Comparison of ENCODE assay signal across 8 cellular contexts in genomic region chr1:119367332-119368124, GRCh38. TPM values are rescaled to one million over a fixed set of nuclear protein-coding genes. Genes with fewer than 3 reads are reported as not detected.
DNase-seq lines count a peak whose midpoint lies in the region; ATAC-seq and TF ChIP-seq lines count a peak whose summit lies in the region.

No MANE protein-coding gene starts in this region.

- H3K27me3 ChIP-seq in colonic mucosa: no peaks in the 10 kb centered on the region

- no peak overlapping the region for H3K9ac ChIP-seq in colonic mucosa (ENCODE audit: low read depth in 2 of 2, low read length in 2 of 2)

- peak; percentile 26 for ATAC-seq in activated CD4-positive, alpha-beta T cell treated with anti-CD3 and anti-CD28 coated beads for 36 hours
- ATAC-seq in mucosa of descending colon (peak; percentile 54), HG02610 (IDR thresholded peaks at IDR 0.05; ENCODE audit: unreplicated experiment) (no peak), GM18519 (IDR thresholded peaks at IDR 0.05; ENCODE audit: low FRiP score, unreplicated experiment) (no peak)

- H3K4me1 Mint-ChIP-seq in activated CD4-positive, alpha-beta T cell treated with anti-CD3 and anti-CD28 coated beads for 36 hours: no peaks in the 10 kb centered on the region
- no peaks in the 10 kb centered on the region for H3K4me1 Mint-ChIP-seq in activated CD4-positive, alpha-beta T cell treated with anti-CD3 and anti-CD28 coated beads, Interleukin-2, amount 10 ng/mL, durations not matched to agents 24 days and 14 days

- H3K9me3 ChIP-seq in colonic mucosa (no peaks in the 10 kb centered on the region), mucosa of descending colon (no peaks in the 10 kb centered on the region)

- H3K27me3 Mint-ChIP-seq in activated CD4-positive, alpha-beta T cell treated with anti-CD3 and anti-CD28 coated beads for 36 hours: peaks cover 10% of the 10 kb centered on the region
- H3K27me3 Mint-ChIP-seq in activated CD4-positive, alpha-beta T cell treated with anti-CD3 and anti-CD28 coated beads, Interleukin-2, amount 10 ng/mL, durations not matched to agents 24 days and 14 days: peaks cover 10% of the 10 kb centered on the region

- no peak for DNase-seq in activated CD4-positive, alpha-beta T cell treated with anti-CD3 and anti-CD28 coated beads for 36 hours
- DNase-seq in activated CD4-positive, alpha-beta T cell treated with anti-CD3 and anti-CD28 coated beads, Interleukin-2, amount 10 ng/mL, durations not matched to agents 24 days and 14 days: no peak
- peak; percentile 39 for DNase-seq in NCI-H2227 (lab: John Stamatoyannopoulos, UW; ENCODE audit: unreplicated experiment)
- DNase-seq in colonic mucosa: no peak
- DNase-seq in mucosa of descending colon: no peak
- no peak for DNase-seq in activated CD8-positive, alpha-beta memory T cell treated with anti-CD3 and anti-CD28 coated beads, Interleukin-2, amount 50 U/mL, for 4 hours

- POLR2A ChIA-PET in activated CD4-positive, alpha-beta T cell treated with anti-CD3 and anti-CD28 coated beads for 36 hours (lab: Charles Lee): no interaction called here

- H3K4me3 ChIP-seq in colonic mucosa: no peak overlapping the region
- H3K4me3 ChIP-seq in mucosa of descending colon: no peak overlapping the region

- H3K27ac Mint-ChIP-seq in activated CD4-positive, alpha-beta T cell treated with anti-CD3 and anti-CD28 coated beads for 36 hours: no peak overlapping the region
- no peak overlapping the region for H3K27ac Mint-ChIP-seq in activated CD4-positive, alpha-beta T cell treated with anti-CD3 and anti-CD28 coated beads, Interleukin-2, amount 10 ng/mL, durations not matched to agents 24 days and 14 days

- intact Hi-C loops in activated CD4-positive, alpha-beta T cell treated with anti-CD3 and anti-CD28 coated beads for 36 hours (cut with DNase I, micrococcal nuclease): loop anchor here (1.0 kb wide), 1 partner anchor 81 kb away; no protein-coding TSS in a partner anchor
- intact Hi-C loops in activated CD4-positive, alpha-beta T cell treated with anti-CD3 and anti-CD28 coated beads, Interleukin-2, amount 10 ng/mL, durations not matched to agents 24 days and 14 days (cut with micrococcal nuclease): loop anchor here (5.0 kb wide), 1 partner anchor 80 kb away; no protein-coding TSS in a partner anchor
- intact Hi-C loops in colonic mucosa (cut with DNase I): loop anchor here (2.0 to 10.0 kb wide), 2 partner anchors 81 to 1213 kb away; no protein-coding TSS in a partner anchor
- intact Hi-C loops in mucosa of descending colon (cut with DNase I, micrococcal nuclease): loop anchor here (5.0 to 10.0 kb wide), 3 partner anchors 80 to 1213 kb away; no protein-coding TSS in a partner anchor

- no peaks in the 10 kb centered on the region for H3K36me3 ChIP-seq in colonic mucosa
- no peaks in the 10 kb centered on the region for H3K36me3 ChIP-seq in mucosa of descending colon (ENCODE audit: low read depth)

- TF ChIP-seq CTCF in colonic mucosa (IDR thresholded peaks at IDR 0.05): peak; percentile 85
- TF ChIP-seq CTCF in mucosa of descending colon (IDR thresholded peaks at IDR 0.05): peak; percentile 49

- H3K4me3 Mint-ChIP-seq in activated CD4-positive, alpha-beta T cell treated with anti-CD3 and anti-CD28 coated beads for 36 hours: no peak overlapping the region
- H3K4me3 Mint-ChIP-seq in activated CD4-positive, alpha-beta T cell treated with anti-CD3 and anti-CD28 coated beads, Interleukin-2, amount 10 ng/mL, durations not matched to agents 24 days and 14 days: no peak overlapping the region

- no peaks in the 10 kb centered on the region for H3K36me3 Mint-ChIP-seq in activated CD4-positive, alpha-beta T cell treated with anti-CD3 and anti-CD28 coated beads for 36 hours (ENCODE audit: low read depth)
- H3K36me3 Mint-ChIP-seq in activated CD4-positive, alpha-beta T cell treated with anti-CD3 and anti-CD28 coated beads, Interleukin-2, amount 10 ng/mL, durations not matched to agents 24 days and 14 days (ENCODE audit: low read depth): no peaks in the 10 kb centered on the region

- H3K9me3 Mint-ChIP-seq in activated CD4-positive, alpha-beta T cell treated with anti-CD3 and anti-CD28 coated beads for 36 hours (ENCODE audit: low read depth): no peaks in the 10 kb centered on the region
- H3K9me3 Mint-ChIP-seq in activated CD4-positive, alpha-beta T cell treated with anti-CD3 and anti-CD28 coated beads, Interleukin-2, amount 10 ng/mL, durations not matched to agents 24 days and 14 days: no peaks in the 10 kb centered on the region

- no peaks in the 10 kb centered on the region for H3K4me1 ChIP-seq in colonic mucosa
- H3K4me1 ChIP-seq in mucosa of descending colon (ENCODE audit: low read depth): no peaks in the 10 kb centered on the region

- H3K27ac ChIP-seq in colonic mucosa: no peak overlapping the region

- CTCF ChIA-PET in activated CD4-positive, alpha-beta T cell treated with anti-CD3 and anti-CD28 coated beads for 36 hours (lab: Charles Lee): interaction anchor here (0.7 to 1.3 kb wide), 3 partner anchors 21 to 80 kb away, joined by 3 read pairs; no protein-coding TSS in a partner anchor

RNA-seq across cellular contexts. Expression of gene HAO2, which starts 1.1 kb away (rescaled TPM):
- total RNA-seq in activated CD4-positive, alpha-beta T cell treated with anti-CD3 and anti-CD28 coated beads for 36 hours: not detected
- total RNA-seq in activated CD4-positive, alpha-beta T cell treated with anti-CD3 and anti-CD28 coated beads, Interleukin-2, amount 10 ng/mL, durations not matched to agents 24 days and 14 days: not detected in 2 replicates
- total RNA-seq in colonic mucosa: not detected
- total RNA-seq in mucosa of descending colon: not detected

RNA-seq across cellular contexts. Expression of gene HSD3B2, which starts 47.4 kb away (rescaled TPM):
- not detected for total RNA-seq in activated CD4-positive, alpha-beta T cell treated with anti-CD3 and anti-CD28 coated beads for 36 hours
- total RNA-seq in activated CD4-positive, alpha-beta T cell treated with anti-CD3 and anti-CD28 coated beads, Interleukin-2, amount 10 ng/mL, durations not matched to agents 24 days and 14 days: not detected in 2 replicates
- total RNA-seq in colonic mucosa: 10 to 100 TPM in 1 of 2 donors, 1 to 10 TPM in 1; 2.2 to 27.2 TPM
- total RNA-seq in mucosa of descending colon: 10 to 100 TPM in 1 of 3 donors, 1 to 10 TPM in 2; 2.3 to 14.7 (median 4.1) TPM

Comparison
In these comparisons a context has a peak if more than half of its experiments do, and no peak if none do; other contexts are left out.
1. ATAC-seq: peak in activated CD4-positive, alpha-beta T cell treated with anti-CD3 and anti-CD28 coated beads for 36 hours (single experiment) and mucosa of descending colon (single experiment); none in HG02610 (single experiment) and GM18519 (single experiment).